ENCODE assay signal across 27 cellular contexts in the genomic region with DNA sequence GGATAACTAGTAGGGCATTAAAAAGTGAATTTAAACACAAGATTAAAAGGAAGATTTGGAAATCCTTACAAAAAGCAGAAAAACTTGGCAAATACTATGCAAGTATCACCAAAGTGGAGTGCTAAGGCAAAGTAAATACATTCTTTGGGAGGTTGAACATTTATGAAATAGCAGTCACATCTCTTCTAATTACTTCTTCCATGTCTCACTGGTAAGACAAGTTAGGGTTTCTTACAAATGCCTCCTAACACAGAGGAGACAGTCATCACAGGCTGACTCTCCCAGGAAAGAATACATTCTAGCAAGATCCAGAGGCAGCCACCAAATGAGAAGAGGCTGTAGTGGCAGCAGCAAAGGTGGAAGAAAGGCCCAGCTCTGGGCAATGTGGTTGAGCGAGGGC.
"Had no signal": no experiment of that assay in that cellular context is flagged by ENCODE, and none has a peak within 500 bp of the region (broad histone marks: within the 10 kb centered on the region; RNA-seq: fewer than 3 reads in every experiment).

No MANE protein-coding gene starts in this region.

- H3K27ac ChIP-seq: neutrophil, ovary, parathyroid adenoma, psoas muscle, right lobe of liver, sigmoid colon, stomach, suprapubic skin, testis, tibial artery, transverse colon, upper lobe of right lung, uterus had no signal

- H3K4me3 ChIP-seq: ovary, psoas muscle, right lobe of liver, sigmoid colon, stomach, suprapubic skin, testis, tibial artery, transverse colon, upper lobe of right lung, uterus had no signal

- H3K27me3 ChIP-seq: neutrophil, ovary, right lobe of liver, sigmoid colon, stomach, suprapubic skin, testis, tibial artery, transverse colon, upper lobe of right lung, uterus had no signal

- H3K9me3 ChIP-seq: neutrophil, ovary, psoas muscle, right lobe of liver, sigmoid colon, stomach, suprapubic skin, testis, tibial artery, transverse colon, upper lobe of right lung, uterus had no signal

- DNase-seq: naive thymus-derived CD8-positive, alpha-beta T cell; nephron progenitor cell; nucleus accumbens; ovary; posterior cingulate gyrus; psoas muscle; right cardiac atrium; right lobe of liver; sigmoid colon; small intestine; stimulated activated CD4-positive, alpha-beta T cell treated with anti-CD3 and anti-CD28 coated beads, Interleukin-15, amount 100 ng/mL, for 24 hours; stimulated activated CD4-positive, alpha-beta T cell treated with anti-CD3 and anti-CD28 coated beads, Interleukin-2, amount 100 ng/mL, for 24 hours; stimulated activated CD4-positive, alpha-beta T cell treated with anti-CD3 and anti-CD28 coated beads, Interleukin-2, amount 100 ng/mL, for 48 hours; stimulated activated CD4-positive, alpha-beta T cell treated with anti-CD3 and anti-CD28 coated beads, Interleukin-4, amount 100 ng/mL, for 24 hours; stimulated activated naive B cell treated with anti-CD40 and anti-IgM and Interleukin-4, amounts not matched to agents 10 μg/mL and 1 μg/mL and 100 μg/mL, for 72 hours; stimulated activated naive CD4-positive, alpha-beta T cell treated with Interleukin-2 at 50 U/mL for 16 hours; stomach; testis; tibial artery; transverse colon; upper lobe of right lung; uterus had no signal

- H3K36me3 ChIP-seq: neutrophil, ovary, right lobe of liver, sigmoid colon, suprapubic skin, tibial artery, transverse colon, upper lobe of right lung, uterus had no signal

- H3K4me1 ChIP-seq: parathyroid adenoma, right lobe of liver, stomach, suprapubic skin, testis, transverse colon, upper lobe of right lung, uterus had no signal

- H3K9ac ChIP-seq: parathyroid adenoma had no signal

- ATAC-seq: naive thymus-derived CD8-positive, alpha-beta T cell; natural killer cell treated with Interleukin-12 subunit alpha and Interleukin-12 subunit beta and Interleukin-15 and Interleukin-18, amount 100 ng/mL, for 72 hours; psoas muscle; right cardiac atrium; right lobe of liver; stimulated activated effector memory CD8-positive, alpha-beta T cell treated with anti-CD3 and anti-CD28 coated beads, Interleukin-12 subunit alpha, Interleukin-12 subunit beta, amount 100 ng/mL, for 72 hours; stimulated activated naive B cell treated with anti-CD40 and anti-IgM and Interleukin-4, amounts not matched to agents 10 μg/mL and 1 μg/mL and 100 μg/mL, for 72 hours; upper lobe of right lung had no signal
